In the genomic region with DNA sequence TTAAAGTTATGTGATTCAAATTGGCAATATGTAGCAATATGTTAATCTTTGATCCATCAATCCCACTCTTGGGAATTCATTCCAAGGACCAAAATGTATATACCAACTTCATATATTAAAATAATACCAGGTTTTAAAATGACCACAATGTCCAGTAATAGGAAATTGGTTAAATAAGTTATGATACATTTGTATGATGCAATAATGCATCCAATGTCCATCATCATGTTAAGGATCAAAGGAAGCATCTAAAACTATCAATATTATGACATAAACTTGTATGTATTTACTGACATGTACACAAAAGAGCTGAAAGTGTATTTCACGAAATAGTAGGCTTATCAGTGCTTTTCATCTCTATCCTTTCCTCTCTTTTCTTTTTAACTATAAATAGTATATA, we compare ENCODE assay signal across 5 cellular contexts.
"Had no signal": no experiment of that assay in that cellular context is flagged by ENCODE, and none has a peak within 500 bp of the region (broad histone marks: within the 10 kb centered on the region; RNA-seq: fewer than 3 reads in every experiment).

No MANE protein-coding gene starts in this region.

- H3K9ac ChIP-seq: KMS-11 had no signal

- FAIRE-seq: HTR-8/SVneo had no signal

- DNase-seq: KBM-7, KG1 had no signal

- H3K27ac ChIP-seq: HL-60, KMS-11 had no signal

- H3K4me2 ChIP-seq: KMS-11 had no signal
